Comparison of ENCODE assay signal across 18 cellular contexts in the genomic region with DNA sequence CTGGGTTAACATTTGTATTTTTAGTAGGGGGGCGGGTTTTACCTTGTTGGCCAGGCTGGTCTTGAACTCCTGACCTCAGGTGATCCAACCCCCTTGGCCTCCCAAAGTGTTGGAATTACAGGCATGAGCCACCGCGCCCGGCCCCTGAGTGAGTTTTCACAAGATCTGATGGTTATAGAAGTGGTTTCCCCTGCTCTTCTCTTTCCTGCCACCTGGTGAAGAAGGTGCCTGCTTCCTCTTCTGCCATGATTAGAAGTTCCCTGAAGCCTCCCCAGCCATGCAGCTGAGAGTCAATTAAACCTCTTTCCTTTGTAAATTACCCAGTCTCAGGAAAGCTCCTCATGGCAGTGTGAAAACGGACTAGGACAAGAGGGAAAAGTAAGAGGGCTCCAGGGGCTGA.
DNase-seq lines count a peak whose midpoint lies in the region; ATAC-seq and TF ChIP-seq lines count a peak whose summit lies in the region.
"Had no signal": no experiment of that assay in that cellular context is flagged by ENCODE, and none has a peak within 500 bp of the region (broad histone marks: within the 10 kb centered on the region; RNA-seq: fewer than 3 reads in every experiment).

No MANE protein-coding gene starts in this region.

- no peak overlapping the region for H2AFZ ChIP-seq in DND-41 (ENCODE audit: low read depth, low read length)

- peaks cover 13% of the 10 kb centered on the region; the same call in 1 of the 2 replicates for H3K4me1 ChIP-seq in DND-41 (ENCODE audit: insufficient read depth, low read length)
- no peaks in the 10 kb centered on the region for H3K4me1 ChIP-seq in CD8-positive, alpha-beta memory T cell (ENCODE audit: insufficient read depth, low read length)
- H3K4me1 ChIP-seq: A549 had no signal

- H3K4me3 Mint-ChIP-seq in CD8-positive, alpha-beta memory T cell, result no peak overlapping the region
- H3K4me3 Mint-ChIP-seq: CD4-positive, alpha-beta T cell; H9 had no signal

- no peaks in the 10 kb centered on the region for H3K9me3 ChIP-seq in DND-41 (ENCODE audit: insufficient read depth, low read length, severe bottlenecking)
- H3K9me3 ChIP-seq in CD8-positive, alpha-beta memory T cell (ENCODE audit: low read length), result no peaks in the 10 kb centered on the region
- H3K9me3 ChIP-seq: A549 had no signal

- H3K4me2 ChIP-seq in DND-41 (ENCODE audit: insufficient read depth, low read length), result no peak overlapping the region
- H3K4me2 ChIP-seq: A549 had no signal

- H3K9me3 Mint-ChIP-seq in CD8-positive, alpha-beta memory T cell, result peaks cover 0 to 4% (median 0%) of the 10 kb centered on the region in 5 donors
- H3K9me3 Mint-ChIP-seq: CD4-positive, alpha-beta T cell; H9 had no signal

- H3K36me3 Mint-ChIP-seq in CD8-positive, alpha-beta memory T cell, result no peaks in the 10 kb centered on the region

- peak; percentile 36 for DNase-seq in DND-41
- DNase-seq in RPMI8226, result peak; percentile 33
- peak; percentile 12 for DNase-seq in ecto neural progenitor cell (ENCODE audit: low spot score)
- no peak for DNase-seq in HK-2 (ENCODE audit: unreplicated experiment)
- DNase-seq in CD8-positive, alpha-beta memory T cell, result no peak
- DNase-seq in DMS114 treated with DMSO at 0.1 percent for 48 hours (lab: John Stamatoyannopoulos, UW; ENCODE audit: unreplicated experiment), result no peak
- DNase-seq in ureter (ENCODE audit: low spot score), result no peak
- DNase-seq: AML-193; CD4-positive, alpha-beta T cell; DMS79 treated with DMSO at 0.1 percent for 48 hours; EL; H9; IMR-90; KBM-7 had no signal

- CTCF ChIA-PET in CD8-positive, alpha-beta memory T cell (lab: Charles Lee), result no interaction called here

- no peaks in the 10 kb centered on the region for H3K36me3 ChIP-seq in DND-41 (ENCODE audit: insufficient read depth, low read length)
- no peaks in the 10 kb centered on the region for H3K36me3 ChIP-seq in CD8-positive, alpha-beta memory T cell (ENCODE audit: insufficient read depth, low read length)

- no peaks in the 10 kb centered on the region for H3K79me2 ChIP-seq in DND-41 (ENCODE audit: insufficient read depth, low read length)

- POLR2A ChIA-PET in CD8-positive, alpha-beta memory T cell (lab: Charles Lee), result no interaction called here

- peaks cover 0 to 6% (median 0%) of the 10 kb centered on the region in 3 donors for H3K4me1 Mint-ChIP-seq in CD8-positive, alpha-beta memory T cell

- no peaks in the 10 kb centered on the region for H3K27me3 ChIP-seq in DND-41 (ENCODE audit: insufficient read depth, low read length, poor library complexity)
- peaks cover 4% of the 10 kb centered on the region for H3K27me3 ChIP-seq in CD8-positive, alpha-beta memory T cell (ENCODE audit: insufficient read depth, low read length, poor library complexity, severe bottlenecking)

- no peak overlapping the region for H3K27ac Mint-ChIP-seq in CD8-positive, alpha-beta memory T cell
- H3K27ac Mint-ChIP-seq: CD4-positive, alpha-beta T cell; H9 had no signal

- TF ChIP-seq CTCF in DND-41 (IDR thresholded peaks at IDR 0.05; ENCODE audit: borderline replicate concordance, extremely low read depth, low read length, poor library complexity, severe bottlenecking), result no peak

- H3K9ac ChIP-seq in DND-41 (ENCODE audit: low read depth, low read length), result no peak overlapping the region

- H3K27ac ChIP-seq in DND-41 (ENCODE audit: low read length), result no peak overlapping the region
- no peak overlapping the region for H3K27ac ChIP-seq in CD8-positive, alpha-beta memory T cell (ENCODE audit: low read depth, low read length)
- H3K27ac ChIP-seq: 22Rv1, A549, C4-2B had no signal

- ATAC-seq in DND-41 (ENCODE audit: insufficient read depth, low read depth) (no peak; the same call in 2 of the 3 replicates), GM18867 (IDR thresholded peaks at IDR 0.05; ENCODE audit: unreplicated experiment) (peak; percentile 44)
- ATAC-seq: A549 had no signal

- H4K20me1 ChIP-seq in DND-41 (ENCODE audit: insufficient read depth, low read length), result no peaks in the 10 kb centered on the region

- no peak overlapping the region for H3K4me3 ChIP-seq in DND-41 (ENCODE audit: low read depth in 1 of 2, low read length in 2 of 2)
- H3K4me3 ChIP-seq in CD8-positive, alpha-beta memory T cell (ENCODE audit: low read length), result no peak overlapping the region
- H3K4me3 ChIP-seq: A549 had no signal

- H3K27me3 Mint-ChIP-seq in CD8-positive, alpha-beta memory T cell, result peaks cover 13 to 35% of the 10 kb centered on the region in 2 donors
- H3K27me3 Mint-ChIP-seq: CD4-positive, alpha-beta T cell had no signal

Comparison
In these comparisons a context has a peak if more than half of its experiments do, and no peak if none do; other contexts are left out.
1. DNase-seq: peak in DND-41 (single experiment), RPMI8226 (single experiment) and ecto neural progenitor cell (single experiment); none in HK-2 (single experiment), CD8-positive, alpha-beta memory T cell (0 of 5), DMS114 treated with DMSO at 0.1 percent for 48 hours (single experiment) and ureter (single experiment).